19 cellular contexts compared by ENCODE assay signal in the genomic region with DNA sequence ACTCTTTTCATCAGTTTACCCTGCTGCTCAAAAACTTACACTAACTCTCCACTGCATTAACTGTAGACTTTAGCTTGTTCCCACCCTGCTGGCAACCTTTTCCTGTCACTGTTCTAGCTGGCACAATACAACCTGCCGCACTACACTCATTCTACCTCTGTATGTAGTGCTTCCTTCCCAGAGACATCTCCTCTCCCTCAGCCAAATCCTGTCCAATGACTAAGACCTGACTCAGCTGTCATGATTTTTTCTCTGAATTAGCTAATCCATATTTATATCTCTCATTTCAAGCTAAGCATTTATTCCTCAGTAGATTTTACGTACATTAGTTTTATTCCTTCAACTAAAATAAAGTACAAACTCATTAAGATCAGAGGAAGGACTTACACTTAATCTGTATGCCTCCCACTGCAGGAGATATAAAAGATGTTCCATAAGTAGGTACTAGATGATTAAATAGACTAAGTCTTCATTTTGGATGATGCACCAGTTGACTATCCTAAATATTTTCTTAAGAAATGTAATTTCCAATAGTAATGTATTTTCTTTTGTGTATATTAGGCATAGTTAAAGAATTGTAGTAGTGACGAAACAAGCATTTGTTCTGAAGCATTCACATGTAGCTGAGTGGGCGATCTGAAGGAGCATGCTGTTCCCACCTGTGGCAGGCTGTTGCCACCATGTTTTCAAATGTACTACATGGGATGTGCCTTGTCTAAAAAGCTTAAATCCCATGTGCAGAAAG.
DNase-seq lines count a peak whose midpoint lies in the region; ATAC-seq and TF ChIP-seq lines count a peak whose summit lies in the region.
"Had no signal": no experiment of that assay in that cellular context is flagged by ENCODE, and none has a peak within 500 bp of the region (broad histone marks: within the 10 kb centered on the region; RNA-seq: fewer than 3 reads in every experiment).

No MANE protein-coding gene starts in this region.

- no peak for TF ChIP-seq CTCF in AG10803 (conservative IDR thresholded peaks at IDR 0.05; ENCODE audit: low read length)

- intact Hi-C loops in Right ventricle myocardium inferior (cut with DNase I): no loop called here

- ATAC-seq in GM21619 (IDR thresholded peaks at IDR 0.05; ENCODE audit: unreplicated experiment) (no peak), HG02571 (IDR thresholded peaks at IDR 0.05; ENCODE audit: unreplicated experiment) (no peak), Right ventricle myocardium inferior (no peak)

- H3K4me3 ChIP-seq in AG10803 (ENCODE audit: low read length): no peak overlapping the region
- H3K4me3 ChIP-seq: lung, SJCRH30, smooth muscle cell had no signal

- peak; percentile 31 for DNase-seq in AG10803 (ENCODE audit: low read depth)
- DNase-seq in HS-5 (ENCODE audit: low read depth): peak; percentile 71
- peak; percentile 64 for DNase-seq in amniotic epithelial cell (ENCODE audit: low read depth)
- DNase-seq in iris pigment epithelial cell (ENCODE audit: low read depth): peak; percentile 22
- no peak for DNase-seq in MV-4-11 (lab: John Stamatoyannopoulos, UW)
- DNase-seq in Right ventricle myocardium inferior (ENCODE audit: missing footprints): no peak
- DNase-seq: activated CD4-positive, alpha-beta T cell treated with anti-CD3 and anti-CD28 coated beads for 1 hour; activated gamma-delta T cell treated with Interleukin-2 at 50 U/mL for 16 hours; anterior cingulate cortex; GDM1; naive B cell; NCI-H1436 treated with DMSO at 0.1 percent for 48 hours; NCI-H446; SJCRH30; T-helper 9 cell had no signal

Comparison
In these comparisons a context has a peak if more than half of its experiments do, and no peak if none do; other contexts are left out.
1. DNase-seq: peak in AG10803 (single experiment), HS-5 (single experiment), amniotic epithelial cell (single experiment) and iris pigment epithelial cell (single experiment); none in MV-4-11 (single experiment) and Right ventricle myocardium inferior (single experiment).